27 cellular contexts compared by ENCODE assay signal in genomic region chr9:16552252-16552651, GRCh38.
"Had no signal": no experiment of that assay in that cellular context is flagged by ENCODE, and none has a peak within 500 bp of the region (broad histone marks: within the 10 kb centered on the region; RNA-seq: fewer than 3 reads in every experiment).

No MANE protein-coding gene starts in this region.

- H3K9me3 Mint-ChIP-seq: activated CD4-positive, alpha-beta T cell treated with anti-CD3 and anti-CD28 coated beads, Interleukin-2, amount 10 ng/mL, durations not matched to agents 24 days and 14 days; activated naive CD8-positive, alpha-beta T cell treated with anti-CD3 and anti-CD28 coated beads, Interleukin-2, amount 50 U/mL, for 24 hours; brain had no signal

- H3K4me1 ChIP-seq: SJCRH30 had no signal

- H3K9ac ChIP-seq: KMS-11 had no signal

- H3K9me3 ChIP-seq: SJCRH30 had no signal

- H3K27me3 ChIP-seq: SJCRH30 had no signal

- H3K27ac Mint-ChIP-seq: activated CD4-positive, alpha-beta T cell treated with anti-CD3 and anti-CD28 coated beads, Interleukin-2, amount 10 ng/mL, durations not matched to agents 24 days and 14 days; activated CD8-positive, alpha-beta T cell treated with anti-CD3 and anti-CD28 coated beads, Interleukin-2, amount 10 ng/mL, durations not matched to agents 7 days and 5 days; activated naive CD4-positive, alpha-beta T cell treated with anti-CD3 and anti-CD28 coated beads, Interleukin-2, amount 10 ng/mL, durations not matched to agents 7 days and 5 days; activated naive CD8-positive, alpha-beta T cell; activated naive CD8-positive, alpha-beta T cell treated with anti-CD3 and anti-CD28 coated beads, Interleukin-2, amount 50 U/mL, for 24 hours; brain had no signal

- H3K27ac ChIP-seq: KMS-11, SJCRH30, SK-N-MC had no signal

- ATAC-seq: activated CD8-positive, alpha-beta T cell treated with anti-CD3 and anti-CD28 coated beads, Interleukin-2, amount 10 ng/mL, durations not matched to agents 7 days and 5 days; activated naive CD8-positive, alpha-beta T cell treated with anti-CD3 and anti-CD28 coated beads, Interleukin-2, amount 50 U/mL, for 24 hours; Panc1 had no signal

- DNase-seq: activated CD4-positive, alpha-beta T cell treated with anti-CD3 and anti-CD28 coated beads, Interleukin-2, amount 10 ng/mL, durations not matched to agents 24 days and 14 days; activated CD4-positive, alpha-beta T cell treated with anti-CD3 and anti-CD28 coated beads, Interleukin-2, amount 50 U/mL, for 48 hours; activated CD8-positive, alpha-beta memory T cell treated with anti-CD3 and anti-CD28 coated beads, Interleukin-2, amount 50 U/mL, for 48 hours; activated CD8-positive, alpha-beta T cell treated with anti-CD3 and anti-CD28 coated beads, Interleukin-2, amount 10 ng/mL, durations not matched to agents 7 days and 5 days; activated effector memory CD4-positive, alpha-beta T cell treated with Interleukin-2 at 50 U/mL for 16 hours; activated naive CD4-positive, alpha-beta T cell treated with anti-CD3 and anti-CD28 coated beads, Interleukin-2, amount 10 ng/mL, durations not matched to agents 7 days and 5 days; activated naive CD8-positive, alpha-beta T cell treated with anti-CD3 and anti-CD28 coated beads, Interleukin-2, amount 50 U/mL, for 24 hours; activated T-cell treated with anti-CD3 and anti-CD28 coated beads, Interleukin-2, amount 50 U/mL, for 48 hours; anterior cingulate cortex; MM.1S; MV-4-11; NCI-H1092; NCI-H1436 treated with DMSO at 0.1 percent for 48 hours; NCI-H187; NCI-H2029 treated with DMSO at 0.1 percent for 48 hours; NCI-H2107; NCI-H226; NCI-H446 treated with DMSO at 0.1 percent for 48 hours; NCI-H524; SHP77; SJCRH30; T1000 had no signal

- H3K4me2 ChIP-seq: KMS-11 had no signal

- H3K27me3 Mint-ChIP-seq: activated CD4-positive, alpha-beta T cell treated with anti-CD3 and anti-CD28 coated beads, Interleukin-2, amount 10 ng/mL, durations not matched to agents 24 days and 14 days; activated naive CD4-positive, alpha-beta T cell treated with anti-CD3 and anti-CD28 coated beads, Interleukin-2, amount 10 ng/mL, durations not matched to agents 7 days and 5 days; activated naive CD8-positive, alpha-beta T cell; activated naive CD8-positive, alpha-beta T cell treated with anti-CD3 and anti-CD28 coated beads, Interleukin-2, amount 50 U/mL, for 24 hours had no signal

- H3K4me1 Mint-ChIP-seq: activated CD4-positive, alpha-beta T cell treated with anti-CD3 and anti-CD28 coated beads, Interleukin-2, amount 10 ng/mL, durations not matched to agents 24 days and 14 days; activated naive CD4-positive, alpha-beta T cell treated with anti-CD3 and anti-CD28 coated beads, Interleukin-2, amount 10 ng/mL, durations not matched to agents 7 days and 5 days; activated naive CD8-positive, alpha-beta T cell treated with anti-CD3 and anti-CD28 coated beads, Interleukin-2, amount 50 U/mL, for 24 hours; brain had no signal

- H3K4me3 ChIP-seq: SJCRH30, SK-N-MC had no signal

- H3K4me3 Mint-ChIP-seq: activated CD4-positive, alpha-beta T cell treated with anti-CD3 and anti-CD28 coated beads, Interleukin-2, amount 10 ng/mL, durations not matched to agents 24 days and 14 days; activated CD8-positive, alpha-beta T cell treated with anti-CD3 and anti-CD28 coated beads, Interleukin-2, amount 10 ng/mL, durations not matched to agents 7 days and 5 days; activated naive CD4-positive, alpha-beta T cell treated with anti-CD3 and anti-CD28 coated beads, Interleukin-2, amount 10 ng/mL, durations not matched to agents 7 days and 5 days; activated naive CD8-positive, alpha-beta T cell; activated naive CD8-positive, alpha-beta T cell treated with anti-CD3 and anti-CD28 coated beads, Interleukin-2, amount 50 U/mL, for 24 hours; brain had no signal

- H3K36me3 Mint-ChIP-seq: activated naive CD4-positive, alpha-beta T cell treated with anti-CD3 and anti-CD28 coated beads, Interleukin-2, amount 10 ng/mL, durations not matched to agents 7 days and 5 days; activated naive CD8-positive, alpha-beta T cell; brain had no signal
